Comparison of ENCODE assay signal across 8 cellular contexts in the genomic region with DNA sequence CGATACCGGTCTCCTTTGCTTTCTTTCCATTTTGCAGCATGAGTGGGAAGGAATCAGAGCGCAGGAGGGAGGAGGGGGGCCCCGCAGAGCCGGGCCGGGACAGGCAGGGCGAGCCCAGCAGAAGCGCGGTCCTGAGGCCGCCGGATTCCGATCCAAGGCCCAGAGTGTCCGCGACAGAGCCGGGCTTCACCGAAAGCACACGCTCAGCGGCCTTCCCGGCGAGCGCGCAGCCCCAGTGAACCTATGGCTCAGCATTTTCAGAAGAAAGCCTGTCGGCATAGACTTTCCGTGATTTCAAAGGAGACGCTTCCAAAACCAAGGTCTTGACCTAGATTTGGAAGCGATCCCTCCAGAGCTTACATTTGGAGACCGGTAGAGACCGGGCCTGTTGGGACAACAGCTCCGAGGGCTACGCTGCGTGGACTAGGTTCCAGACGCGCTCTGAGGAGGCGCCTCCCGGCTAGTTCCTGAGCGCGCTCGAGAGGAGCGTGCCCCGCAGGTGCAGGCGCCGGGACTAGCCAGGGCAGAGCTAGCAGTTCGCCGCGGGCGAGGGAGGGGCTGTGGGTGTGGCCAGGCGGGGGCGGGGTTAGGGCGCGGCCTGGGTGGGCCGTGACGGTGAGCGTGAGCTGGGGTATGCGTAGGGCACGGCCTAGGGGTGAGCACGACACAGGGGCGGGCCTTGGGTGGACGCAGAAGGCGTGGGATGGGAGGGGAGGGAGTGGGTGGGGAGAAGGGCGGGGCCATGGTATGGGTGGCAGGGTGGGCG. TPM values are rescaled to one million over a fixed set of nuclear protein-coding genes. Genes with fewer than 3 reads are reported as not detected.
DNase-seq lines count a peak whose midpoint lies in the region; ATAC-seq, FAIRE-seq and TF ChIP-seq lines count a peak whose summit lies in the region.

No MANE protein-coding gene starts in this region.

- peak; percentile 44 for DNase-seq in NCI-H1436 treated with DMSO at 0.1 percent for 48 hours (lab: John Stamatoyannopoulos, UW)
- DNase-seq in T-helper 1 cell, result peak; percentile 94 to 97 (median 96)
- DNase-seq in amygdala (lab: John Stamatoyannopoulos, UW), result peak in 35 of 56 donors; percentile 27 to 74 (median 57)
- DNase-seq in left ventricle myocardium superior, result peak; percentile 96
- DNase-seq in psoas muscle, result peak; percentile 91 to 95
- peak; percentile 99 for DNase-seq in urothelium cell line (ENCODE audit: low spot score)

- H3K9me3 ChIP-seq in psoas muscle, result no peaks in the 10 kb centered on the region

- peak overlapping the region; percentile 76 for H3K27ac ChIP-seq in psoas muscle

- TF ChIP-seq CTCF in psoas muscle (IDR thresholded peaks at IDR 0.05), result no peak

- intact Hi-C loops in left ventricle myocardium superior (cut with micrococcal nuclease), result no loop called here
- intact Hi-C loops in psoas muscle (cut with DNase I), result no loop called here

- H3K4me3 ChIP-seq in psoas muscle, result peak overlapping the region; percentile 78

- H3K27me3 ChIP-seq in psoas muscle (ENCODE audit: insufficient read depth in 3 of 3, low read length in 2 of 3), result no peaks in the 10 kb centered on the region

- peaks cover 18% of the 10 kb centered on the region for H3K4me1 ChIP-seq in psoas muscle

- peak; percentile 61 for TF ChIP-seq POLR2A in GM15510 (IDR thresholded peaks at IDR 0.05; ENCODE audit: borderline replicate concordance, extremely low read depth, insufficient read length)

- peak; percentile 85 for ATAC-seq in HG02852 (IDR thresholded peaks at IDR 0.05; ENCODE audit: unreplicated experiment)
- ATAC-seq in left ventricle myocardium superior, result peak; percentile 93
- peak; percentile 91 to 93 (median 92) for ATAC-seq in psoas muscle

- peak; percentile 97 for FAIRE-seq in urothelium cell line (lab: Jason Lieb, UNC)

- WGBS in psoas muscle, 3 donors, result 0 to 1% (median 1%) methylated on average over 56 to 61 of the region's 61 CpGs

- H3K36me3 ChIP-seq in psoas muscle (ENCODE audit: insufficient read depth in 1 of 2, low read depth in 1 of 2), result no peaks in the 10 kb centered on the region

RNA-seq across cellular contexts. Expression of gene PRSS38, which starts 27.8 kb away (rescaled TPM):
- total RNA-seq in left ventricle myocardium superior (not detected), psoas muscle (not detected)
- polyA plus RNA-seq in psoas muscle, result not detected

RNA-seq across cellular contexts. Expression of gene SNAP47, which starts 52.5 kb away (rescaled TPM):
- total RNA-seq in left ventricle myocardium superior (36.4 TPM), psoas muscle (10 to 100 TPM; 19.6 to 40.5 (median 31.5) TPM)
- polyA plus RNA-seq in psoas muscle, result 10 to 100 TPM; 17.9 to 26.6 (median 20.4) TPM

RNA-seq across cellular contexts. Expression of gene JMJD4, which starts 52.6 kb away (rescaled TPM):
- total RNA-seq in left ventricle myocardium superior (8.0 TPM), psoas muscle (10 to 100 TPM in 3 of 4 donors, 1 to 10 TPM in 1; 9.0 to 16.2 (median 14.3) TPM)
- 10 to 100 TPM; 12.4 to 20.5 (median 15.7) TPM for polyA plus RNA-seq in psoas muscle

Comparison
In these comparisons a context has a peak if more than half of its experiments do, and no peak if none do; other contexts are left out.
1. Peak in every context shown above with its lines: DNase-seq, ATAC-seq, H3K4me3 ChIP-seq and H3K27ac ChIP-seq.
2. DNase-seq: peak in every context shown above with its lines; median percentile 99 in urothelium cell line; 96 in T-helper 1 cell; 96 in left ventricle myocardium superior; 93 in psoas muscle; 57 in amygdala; 44 in NCI-H1436 treated with DMSO at 0.1 percent for 48 hours.